In the genomic region with DNA sequence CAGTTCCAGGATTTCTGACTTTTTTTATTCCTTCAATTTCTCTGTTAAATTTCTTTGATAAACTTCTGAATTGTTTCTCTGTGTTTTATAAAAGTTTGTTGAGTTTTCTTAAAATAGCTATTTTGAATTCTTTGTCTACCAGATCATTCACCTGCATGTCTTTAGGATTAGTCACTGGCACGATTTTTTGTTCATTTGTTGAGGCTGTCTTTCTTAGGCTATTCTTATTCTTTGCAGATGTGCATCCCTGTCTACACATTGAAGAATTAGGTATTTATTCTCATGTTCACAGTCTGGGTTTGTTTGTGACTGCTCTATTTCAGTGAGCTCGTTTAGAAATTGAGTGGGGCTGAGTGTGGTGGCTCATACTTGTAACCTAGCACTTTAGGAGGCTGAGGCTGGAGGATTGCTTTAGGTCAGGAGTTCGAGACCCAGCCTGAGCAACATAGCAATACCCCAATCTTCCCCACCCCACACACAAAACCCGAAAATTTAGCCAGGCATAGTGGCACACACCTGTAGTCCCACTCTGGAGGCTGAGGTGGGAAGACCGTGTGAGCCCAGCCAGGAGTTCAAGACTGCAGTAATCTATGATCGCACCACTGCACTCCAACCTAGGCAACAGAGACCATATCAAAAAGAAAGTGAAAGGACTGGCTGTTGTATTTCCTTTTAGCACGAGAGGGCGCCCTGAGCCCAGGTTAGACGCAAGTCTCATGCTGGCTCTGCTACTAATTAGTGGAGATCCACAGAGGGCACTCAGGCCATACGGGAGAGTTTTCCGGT, we compare ENCODE assay signal across 7 cellular contexts. TPM values are rescaled to one million over a fixed set of nuclear protein-coding genes. Genes with fewer than 3 reads are reported as not detected.
A peak's percentile ranks its signal among the peaks of the same experiment; 100 is the strongest.
DNase-seq lines count a peak whose midpoint lies in the region; ATAC-seq, FAIRE-seq and TF ChIP-seq lines count a peak whose summit lies in the region.

No MANE protein-coding gene starts in this region.

- no peaks in the 10 kb centered on the region for H3K27me3 ChIP-seq in astrocyte (ENCODE audit: insufficient read depth, low read length)
- H3K27me3 ChIP-seq in iPS DF 6.9 (ENCODE audit: control insufficient read depth, insufficient read depth, low read length): no peaks in the 10 kb centered on the region
- no peaks in the 10 kb centered on the region for H3K27me3 ChIP-seq in smooth muscle cell (ENCODE audit: low read depth)

- peak overlapping the region; percentile 59 for H3K9ac ChIP-seq in astrocyte (ENCODE audit: low read length)
- H3K9ac ChIP-seq in smooth muscle cell (ENCODE audit: low read depth): no peak overlapping the region

- no peaks in the 10 kb centered on the region for H3K36me3 Mint-ChIP-seq in astrocyte (ENCODE audit: low read depth, unreplicated experiment)

- WGBS in iPS DF 6.9 (ENCODE audit: insufficient coverage, insufficient read length): no CpG with 5 or more reads among the region's 11 CpGs
- whole genome bisulfite sequencing in smooth muscle cell (ENCODE audit: low lambda C conversion rate): 33% methylated on average over 11 of the region's 11 CpGs

- H4K20me1 ChIP-seq in astrocyte (ENCODE audit: insufficient read depth, low read length) (no peaks in the 10 kb centered on the region), smooth muscle cell (ENCODE audit: low read depth) (no peaks in the 10 kb centered on the region)

- H3K4me1 ChIP-seq in astrocyte (ENCODE audit: insufficient read depth, low read length): no peaks in the 10 kb centered on the region
- H3K4me1 ChIP-seq in iPS DF 6.9 (ENCODE audit: control insufficient read depth, insufficient read depth, low read length): no peaks in the 10 kb centered on the region
- H3K4me1 ChIP-seq in smooth muscle cell (ENCODE audit: low read depth): no peaks in the 10 kb centered on the region

- peak overlapping the region; percentile 83 for H3K4me2 ChIP-seq in astrocyte (ENCODE audit: low read length)
- H3K4me2 ChIP-seq in smooth muscle cell: peak overlapping the region; percentile 82

- no peaks in the 10 kb centered on the region for H3K79me2 ChIP-seq in astrocyte (ENCODE audit: insufficient read depth, low read length)
- no peaks in the 10 kb centered on the region for H3K79me2 ChIP-seq in smooth muscle cell (ENCODE audit: low read depth)

- H3K9me3 ChIP-seq in astrocyte (ENCODE audit: insufficient read depth, low read depth, low read length) (no peaks in the 10 kb centered on the region), iPS DF 6.9 (ENCODE audit: control insufficient read depth, insufficient read depth, low read length) (no peaks in the 10 kb centered on the region), smooth muscle cell (replicated peaks; ENCODE audit: low read depth) (no peaks in the 10 kb centered on the region)

- peak; percentile 94 for ATAC-seq in HG02623 (IDR thresholded peaks at IDR 0.05; ENCODE audit: unreplicated experiment)

- no peak overlapping the region for H3K4me3 Mint-ChIP-seq in astrocyte (ENCODE audit: unreplicated experiment)

- H2AFZ ChIP-seq in astrocyte (ENCODE audit: low read depth, low read length) (peak overlapping the region; percentile 69), smooth muscle cell (ENCODE audit: low read depth) (peak overlapping the region; percentile 65)

- H3K4me3 ChIP-seq in astrocyte (ENCODE audit: insufficient read depth, low read depth, low read length): peak overlapping the region; percentile 51
- H3K4me3 ChIP-seq in iPS DF 6.9 (ENCODE audit: low read length): no peak overlapping the region
- peak overlapping the region; percentile 43 for H3K4me3 ChIP-seq in smooth muscle cell

- no peaks in the 10 kb centered on the region for H3K4me1 Mint-ChIP-seq in astrocyte (ENCODE audit: low read depth, unreplicated experiment)

- no peaks in the 10 kb centered on the region for H3K9me3 Mint-ChIP-seq in astrocyte (ENCODE audit: unreplicated experiment)

- TF ChIP-seq CTCF in GM12874 (IDR thresholded peaks at IDR 0.05; ENCODE audit: insufficient read depth, low read depth, low read length) (peak; percentile 45), astrocyte (IDR thresholded peaks at IDR 0.05; ENCODE audit: insufficient read depth, low read depth, low read length) (peak; percentile 52), smooth muscle cell (IDR thresholded peaks at IDR 0.05; ENCODE audit: borderline replicate concordance, insufficient read depth, poor library complexity, severe bottlenecking) (peak; percentile 59)

- FAIRE-seq in astrocyte (lab: Jason Lieb, UNC): peak; percentile 13

- H3F3A ChIP-seq in smooth muscle cell (ENCODE audit: low read depth): no peaks in the 10 kb centered on the region

- DNase-seq in NCI-H1105 treated with DMSO at 0.1 percent for 48 hours (lab: John Stamatoyannopoulos, UW) (peak; percentile 69), T-helper 2 cell (peak; percentile 25 to 80 (median 57)), astrocyte (ENCODE audit: low read depth) (peak; percentile 16), iPS DF 6.9 (ENCODE audit: low read depth, low spot score) (peak; percentile 22), smooth muscle cell (lab: John Stamatoyannopoulos, UW; ENCODE audit: unreplicated experiment) (peak; percentile 2)

- H3K27me3 Mint-ChIP-seq in astrocyte (ENCODE audit: low read depth, unreplicated experiment): no peaks in the 10 kb centered on the region

- H3K36me3 ChIP-seq in astrocyte (ENCODE audit: insufficient read depth, low read length) (no peaks in the 10 kb centered on the region), iPS DF 6.9 (ENCODE audit: control insufficient read depth, insufficient read depth, low read length) (no peaks in the 10 kb centered on the region), smooth muscle cell (ENCODE audit: low read depth) (no peaks in the 10 kb centered on the region)

- no peak overlapping the region for H3K27ac ChIP-seq in astrocyte (ENCODE audit: low read depth, low read length)
- H3K27ac ChIP-seq in iPS DF 6.9 (ENCODE audit: low read length): no peak overlapping the region
- H3K27ac ChIP-seq in smooth muscle cell (ENCODE audit: low read depth): no peak overlapping the region

- no peak overlapping the region for H3K27ac Mint-ChIP-seq in astrocyte (ENCODE audit: unreplicated experiment)

RNA-seq across cellular contexts. Expression of a gene that starts 42.0 kb away (rescaled TPM):
- 2.5 TPM in 2 replicates for total RNA-seq in astrocyte
- 2.2 and 3.3 TPM in 2 replicates for total RNA-seq in smooth muscle cell
- polyA plus RNA-seq in smooth muscle cell: 0.79 and 1.9 TPM in 2 replicates

RNA-seq across cellular contexts. Expression of a gene that starts 46.1 kb away (rescaled TPM):
- 45.8 and 49.5 TPM in 2 replicates for total RNA-seq in astrocyte
- 38.3 and 52.3 TPM in 2 replicates for total RNA-seq in smooth muscle cell
- polyA plus RNA-seq in smooth muscle cell: 98.2 and 103 TPM in 2 replicates

Comparison
In these comparisons a context has a peak if more than half of its experiments do, and no peak if none do; other contexts are left out.
1. DNase-seq: peak in every context shown above with its lines; median percentile 69 in NCI-H1105 treated with DMSO at 0.1 percent for 48 hours; 57 in T-helper 2 cell; 22 in iPS DF 6.9; 16 in astrocyte; 2 in smooth muscle cell.